ENCODE assay signal across 5 cellular contexts in the genomic region with DNA sequence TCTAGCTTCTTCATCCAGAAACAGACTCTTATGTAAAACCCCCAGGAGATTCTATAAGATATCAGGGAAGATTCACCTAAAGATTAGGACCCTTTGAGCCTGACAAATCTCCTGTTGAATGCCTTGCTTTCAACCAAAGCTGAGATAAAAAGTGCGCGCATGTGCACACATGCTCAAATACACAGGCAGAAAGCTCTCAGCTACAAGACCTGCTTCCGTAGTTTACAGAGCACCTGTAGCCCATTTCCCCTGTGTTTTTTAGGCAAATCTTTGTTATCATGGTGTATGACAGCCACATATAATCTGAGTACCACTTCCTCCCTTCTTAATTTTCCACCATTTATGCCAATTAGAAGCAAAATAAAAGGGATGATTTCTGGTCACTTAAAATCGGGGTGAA.
"Had no signal": no experiment of that assay in that cellular context is flagged by ENCODE, and none has a peak within 500 bp of the region (broad histone marks: within the 10 kb centered on the region; RNA-seq: fewer than 3 reads in every experiment).

No MANE protein-coding gene starts in this region.

- H3K36me3 Mint-ChIP-seq: IgD-negative memory B cell had no signal

- H3K27ac Mint-ChIP-seq: GM23338, H9, IgD-negative memory B cell had no signal

- ATAC-seq: GM23338, HepG2 had no signal

- H3K4me1 Mint-ChIP-seq: IgD-negative memory B cell had no signal

- H3K4me3 ChIP-seq: GM23338 had no signal

- H3K4me3 Mint-ChIP-seq: GM23338, H9, IgD-negative memory B cell had no signal

- DNase-seq: H9, HCEC 1CT had no signal

- H3K27me3 Mint-ChIP-seq: IgD-negative memory B cell had no signal

- H2AFZ ChIP-seq: GM23338 had no signal

- H3K4me2 ChIP-seq: GM23338 had no signal
